Comparison of ENCODE assay signal across 26 cellular contexts in the genomic region with DNA sequence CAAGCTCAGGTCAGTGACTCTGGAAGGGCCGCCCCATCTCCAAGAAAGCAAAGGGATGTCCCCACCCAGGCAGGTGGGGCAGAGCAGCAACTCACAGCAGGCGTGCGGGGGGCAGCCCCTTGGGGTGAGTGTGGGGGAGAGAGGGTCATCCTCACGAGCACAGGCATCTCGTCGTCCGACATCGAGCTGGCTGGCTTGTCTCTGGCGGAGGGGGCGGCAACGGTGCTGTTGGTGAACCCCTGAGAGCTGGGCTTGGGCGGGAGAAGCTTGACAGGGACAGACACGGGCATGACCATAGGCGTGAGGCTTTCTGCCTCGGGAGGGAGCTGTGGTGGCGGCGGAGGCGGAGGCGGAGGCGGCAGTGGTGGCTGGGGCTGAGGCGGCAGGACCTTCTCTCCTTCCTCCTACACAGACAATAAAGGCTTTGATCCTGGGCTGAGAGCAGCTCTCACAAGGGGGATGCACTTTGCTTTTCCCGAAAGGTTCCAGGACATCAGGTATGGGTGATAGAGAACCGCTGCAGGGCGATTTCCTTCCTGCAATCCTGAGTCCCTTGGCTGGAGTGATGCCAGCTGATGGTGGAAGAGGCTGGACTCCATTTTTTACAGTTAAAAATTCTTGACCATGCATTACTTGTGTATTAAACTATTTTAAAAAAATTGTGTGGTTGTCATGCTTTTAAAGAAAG. TPM values are rescaled to one million over a fixed set of nuclear protein-coding genes. Genes with fewer than 3 reads are reported as not detected.
A peak's percentile ranks its signal among the peaks of the same experiment; 100 is the strongest.
DNase-seq lines count a peak whose midpoint lies in the region; ATAC-seq, FAIRE-seq and TF ChIP-seq lines count a peak whose summit lies in the region.
"Had no signal": no experiment of that assay in that cellular context is flagged by ENCODE, and none has a peak within 500 bp of the region (broad histone marks: within the 10 kb centered on the region; RNA-seq: fewer than 3 reads in every experiment).

No MANE protein-coding gene starts in this region.

- dilution Hi-C loops in mammary epithelial cell (cut with HindIII; ENCODE audit: low sequenced_read_pairs): no loop called here

- BruUV-seq in mammary epithelial cell (replicated peaks; lab: Mats Ljungman, UMichigan): no TSS peak

- no peak for FAIRE-seq in astrocyte (lab: Jason Lieb, UNC)
- FAIRE-seq: G401.6 had no signal

- no peak overlapping the region for H3K4me3 Mint-ChIP-seq in astrocyte (ENCODE audit: unreplicated experiment)
- H3K4me3 Mint-ChIP-seq in stimulated activated effector memory CD8-positive, alpha-beta T cell treated with anti-CD3 and anti-CD28 coated beads, Interleukin-12 subunit alpha, Interleukin-12 subunit beta, amount 100 ng/mL, for 72 hours: no peak overlapping the region
- no peak overlapping the region for H3K4me3 Mint-ChIP-seq in activated T-helper 1 cell treated with anti-CD3 and anti-CD28 coated beads, Interleukin-12 subunit alpha, Interleukin-12 subunit beta, Interleukin-2, Interleukin-4 antibody, amounts not matched to agents 30 ng/mL and 10 ng/mL and 1 ng/mL, durations not matched to agents 14 hours and 24 hours and 36 hours
- H3K4me3 Mint-ChIP-seq: activated CD4-positive, alpha-beta memory T cell treated with anti-CD3 and anti-CD28 coated beads, Interleukin-2, amount 10 ng/mL, durations not matched to agents 7 days and 5 days; brain; memory B cell had no signal

- intact Hi-C loops in breast epithelium (cut with DNase I; ENCODE audit: low total_unique reads): no loop called here
- intact Hi-C loops in mammary epithelial cell (cut with micrococcal nuclease): loop anchor here (5.0 kb wide), 2 partner anchors 74 to 189 kb away; a partner anchor contains a TSS
- intact Hi-C loops in activated T-helper 1 cell treated with anti-CD3 and anti-CD28 coated beads, Interleukin-12 subunit alpha, Interleukin-12 subunit beta, Interleukin-2, Interleukin-4 antibody, amounts not matched to agents 30 ng/mL and 10 ng/mL and 1 ng/mL, durations not matched to agents 14 hours and 24 hours and 36 hours (cut with micrococcal nuclease): loop anchor here (5.0 kb wide), 2 partner anchors 189 to 269 kb away; a partner anchor contains a TSS

- CTCF ChIA-PET in mammary epithelial cell (lab: Charles Lee; ENCODE audit: low non-redundant PET): interaction anchor here (0.9 kb wide), 1 partner anchor 284 kb away, joined by 3 read pairs; no protein-coding TSS in a partner anchor

- H3K79me2 ChIP-seq in mammary epithelial cell (ENCODE audit: insufficient read depth, low read length) (no peaks in the 10 kb centered on the region), astrocyte (ENCODE audit: insufficient read depth, low read length) (no peaks in the 10 kb centered on the region)

- no peaks in the 10 kb centered on the region for H3K4me1 ChIP-seq in breast epithelium
- no peaks in the 10 kb centered on the region for H3K4me1 ChIP-seq in mammary epithelial cell (ENCODE audit: insufficient read depth, low read length)
- H3K4me1 ChIP-seq in astrocyte (ENCODE audit: insufficient read depth, low read length): no peaks in the 10 kb centered on the region

- H3K4me1 Mint-ChIP-seq in astrocyte (ENCODE audit: low read depth, unreplicated experiment): peaks cover 2% of the 10 kb centered on the region
- peaks cover 30% of the 10 kb centered on the region for H3K4me1 Mint-ChIP-seq in stimulated activated effector memory CD8-positive, alpha-beta T cell treated with anti-CD3 and anti-CD28 coated beads, Interleukin-12 subunit alpha, Interleukin-12 subunit beta, amount 100 ng/mL, for 72 hours
- H3K4me1 Mint-ChIP-seq in activated T-helper 1 cell treated with anti-CD3 and anti-CD28 coated beads, Interleukin-12 subunit alpha, Interleukin-12 subunit beta, Interleukin-2, Interleukin-4 antibody, amounts not matched to agents 30 ng/mL and 10 ng/mL and 1 ng/mL, durations not matched to agents 14 hours and 24 hours and 36 hours (ENCODE audit: low read depth): peaks cover 26% of the 10 kb centered on the region

- no peaks in the 10 kb centered on the region for H3K9me3 ChIP-seq in breast epithelium
- no peaks in the 10 kb centered on the region for H3K9me3 ChIP-seq in mammary epithelial cell (replicated peaks; ENCODE audit: insufficient read depth, low read length)
- no peaks in the 10 kb centered on the region for H3K9me3 ChIP-seq in astrocyte (ENCODE audit: insufficient read depth, low read depth, low read length)
- H3K9me3 ChIP-seq: BE2C, MG63, spleen had no signal

- in situ Hi-C loops in mammary epithelial cell (cut with MboI; ENCODE audit: low sequenced_read_pairs in 2 of 2): no loop called here

- no peak for TF ChIP-seq CTCF in breast epithelium (IDR thresholded peaks at IDR 0.05)
- no peak for TF ChIP-seq CTCF in mammary epithelial cell (conservative IDR thresholded peaks at IDR 0.05 in 1 of 2, IDR thresholded peaks at IDR 0.05 in 1 of 2; ENCODE audit: extremely low read depth in 1 of 2, insufficient read depth in 1 of 2, low read depth in 1 of 2, low read length in 2 of 2)
- TF ChIP-seq CTCF in astrocyte (IDR thresholded peaks at IDR 0.05; ENCODE audit: insufficient read depth, low read depth, low read length): no peak

- no peak overlapping the region for H3K9ac ChIP-seq in mammary epithelial cell (ENCODE audit: insufficient read depth, low read length)
- H3K9ac ChIP-seq in astrocyte (ENCODE audit: low read length): no peak overlapping the region

- peaks cover 14% of the 10 kb centered on the region for H3K36me3 Mint-ChIP-seq in astrocyte (ENCODE audit: low read depth, unreplicated experiment)
- H3K36me3 Mint-ChIP-seq in stimulated activated effector memory CD8-positive, alpha-beta T cell treated with anti-CD3 and anti-CD28 coated beads, Interleukin-12 subunit alpha, Interleukin-12 subunit beta, amount 100 ng/mL, for 72 hours: peaks cover 54% of the 10 kb centered on the region
- peaks cover 33% of the 10 kb centered on the region for H3K36me3 Mint-ChIP-seq in activated T-helper 1 cell treated with anti-CD3 and anti-CD28 coated beads, Interleukin-12 subunit alpha, Interleukin-12 subunit beta, Interleukin-2, Interleukin-4 antibody, amounts not matched to agents 30 ng/mL and 10 ng/mL and 1 ng/mL, durations not matched to agents 14 hours and 24 hours and 36 hours (ENCODE audit: low read depth)

- H3K4me2 ChIP-seq in mammary epithelial cell (ENCODE audit: insufficient read depth, low read depth, low read length) (no peak overlapping the region), astrocyte (ENCODE audit: low read length) (no peak overlapping the region)

- H3K27me3 Mint-ChIP-seq in astrocyte (ENCODE audit: low read depth, unreplicated experiment): peaks cover 2% of the 10 kb centered on the region
- no peaks in the 10 kb centered on the region for H3K27me3 Mint-ChIP-seq in activated T-helper 1 cell treated with anti-CD3 and anti-CD28 coated beads, Interleukin-12 subunit alpha, Interleukin-12 subunit beta, Interleukin-2, Interleukin-4 antibody, amounts not matched to agents 30 ng/mL and 10 ng/mL and 1 ng/mL, durations not matched to agents 14 hours and 24 hours and 36 hours (ENCODE audit: insufficient read depth)
- H3K27me3 Mint-ChIP-seq: activated CD4-positive, alpha-beta memory T cell treated with anti-CD3 and anti-CD28 coated beads, Interleukin-2, amount 10 ng/mL, durations not matched to agents 7 days and 5 days; brain; memory B cell had no signal

- no peak for ATAC-seq in stimulated activated effector memory CD8-positive, alpha-beta T cell treated with anti-CD3 and anti-CD28 coated beads, Interleukin-12 subunit alpha, Interleukin-12 subunit beta, amount 100 ng/mL, for 72 hours
- no peak for ATAC-seq in GM21381 (IDR thresholded peaks at IDR 0.05; ENCODE audit: unreplicated experiment)
- ATAC-seq: Panc1 had no signal

- H3K27me3 ChIP-seq in breast epithelium (no peaks in the 10 kb centered on the region), mammary epithelial cell (ENCODE audit: insufficient read depth, low read length) (no peaks in the 10 kb centered on the region), astrocyte (ENCODE audit: insufficient read depth, low read length) (no peaks in the 10 kb centered on the region)
- H3K27me3 ChIP-seq: BE2C, MG63, spleen had no signal

- H2AFZ ChIP-seq in mammary epithelial cell (ENCODE audit: low read depth, low read length) (no peak overlapping the region), astrocyte (ENCODE audit: low read depth, low read length) (no peak overlapping the region)

- no peaks in the 10 kb centered on the region for H3K9me3 Mint-ChIP-seq in astrocyte (ENCODE audit: unreplicated experiment)
- no peaks in the 10 kb centered on the region for H3K9me3 Mint-ChIP-seq in stimulated activated effector memory CD8-positive, alpha-beta T cell treated with anti-CD3 and anti-CD28 coated beads, Interleukin-12 subunit alpha, Interleukin-12 subunit beta, amount 100 ng/mL, for 72 hours
- H3K9me3 Mint-ChIP-seq in activated T-helper 1 cell treated with anti-CD3 and anti-CD28 coated beads, Interleukin-12 subunit alpha, Interleukin-12 subunit beta, Interleukin-2, Interleukin-4 antibody, amounts not matched to agents 30 ng/mL and 10 ng/mL and 1 ng/mL, durations not matched to agents 14 hours and 24 hours and 36 hours: no peaks in the 10 kb centered on the region
- H3K9me3 Mint-ChIP-seq: activated CD4-positive, alpha-beta memory T cell treated with anti-CD3 and anti-CD28 coated beads, Interleukin-2, amount 10 ng/mL, durations not matched to agents 7 days and 5 days; brain; memory B cell had no signal

- DNase-seq in breast epithelium (ENCODE audit: low spot score in 2 of 2): no peak
- DNase-seq in mammary epithelial cell: no peak
- DNase-seq in astrocyte (ENCODE audit: low read depth): peak; percentile 34
- DNase-seq in left kidney (ENCODE audit: low read depth, low spot score): peak; percentile 75
- no peak for DNase-seq in stimulated activated effector memory CD8-positive, alpha-beta T cell treated with anti-CD3 and anti-CD28 coated beads, Interleukin-12 subunit alpha, Interleukin-12 subunit beta, amount 100 ng/mL, for 72 hours (ENCODE audit: low spot score in 2 of 2)
- no peak for DNase-seq in NCI-H1694 treated with DMSO at 0.1 percent for 48 hours (lab: John Stamatoyannopoulos, UW)
- DNase-seq in activated T-helper 1 cell treated with anti-CD3 and anti-CD28 coated beads, Interleukin-12 subunit alpha, Interleukin-12 subunit beta, Interleukin-2, Interleukin-4 antibody, amounts not matched to agents 30 ng/mL and 10 ng/mL and 1 ng/mL, durations not matched to agents 14 hours and 24 hours and 36 hours (ENCODE audit: low spot score): no peak
- DNase-seq: ACHN; activated CD4-positive, alpha-beta memory T cell treated with anti-CD3 and anti-CD28 coated beads, Interleukin-2, amount 10 ng/mL, durations not matched to agents 7 days and 5 days; activated CD4-positive, CD25-positive, alpha-beta regulatory T cell; BE2C; DMS53; HCEC 1CT; KBM-7; MG63; NCI-H1105 treated with DMSO at 0.1 percent for 48 hours; NCI-H2029; NCI-H526; SHP77 treated with DMSO at 0.1 percent for 48 hours; spleen; SW 1271 had no signal

- H4K20me1 ChIP-seq in mammary epithelial cell (ENCODE audit: insufficient read depth, low read length) (no peaks in the 10 kb centered on the region), astrocyte (ENCODE audit: insufficient read depth, low read length) (no peaks in the 10 kb centered on the region)

- peak overlapping the region; percentile 12 to 52 for H3K27ac ChIP-seq in breast epithelium
- no peak overlapping the region for H3K27ac ChIP-seq in mammary epithelial cell (ENCODE audit: insufficient read depth, low read depth, low read length)
- no peak overlapping the region for H3K27ac ChIP-seq in astrocyte (ENCODE audit: low read depth, low read length)

- WGBS in mammary epithelial cell (ENCODE audit: low coverage, missing lambda C conversion rate): 75% methylated on average over 16 of the region's 24 CpGs

- no peak overlapping the region for H3K27ac Mint-ChIP-seq in astrocyte (ENCODE audit: unreplicated experiment)
- H3K27ac Mint-ChIP-seq in stimulated activated effector memory CD8-positive, alpha-beta T cell treated with anti-CD3 and anti-CD28 coated beads, Interleukin-12 subunit alpha, Interleukin-12 subunit beta, amount 100 ng/mL, for 72 hours: peak overlapping the region; percentile 86
- no peak overlapping the region for H3K27ac Mint-ChIP-seq in activated T-helper 1 cell treated with anti-CD3 and anti-CD28 coated beads, Interleukin-12 subunit alpha, Interleukin-12 subunit beta, Interleukin-2, Interleukin-4 antibody, amounts not matched to agents 30 ng/mL and 10 ng/mL and 1 ng/mL, durations not matched to agents 14 hours and 24 hours and 36 hours
- H3K27ac Mint-ChIP-seq: activated CD4-positive, alpha-beta memory T cell treated with anti-CD3 and anti-CD28 coated beads, Interleukin-2, amount 10 ng/mL, durations not matched to agents 7 days and 5 days; brain; memory B cell had no signal

- H3K4me3 ChIP-seq in breast epithelium: no peak overlapping the region
- H3K4me3 ChIP-seq in mammary epithelial cell (replicated peaks in 1 of 3; ENCODE audit: insufficient read depth in 1 of 3, low read depth in 2 of 3, low read length in 3 of 3): no peak overlapping the region
- no peak overlapping the region for H3K4me3 ChIP-seq in astrocyte (ENCODE audit: insufficient read depth, low read depth, low read length)
- H3K4me3 ChIP-seq: MG63, spleen had no signal

- no peak for TF ChIP-seq POLR2A in breast epithelium (IDR thresholded peaks at IDR 0.05)

- no peaks in the 10 kb centered on the region for H3K36me3 ChIP-seq in breast epithelium
- H3K36me3 ChIP-seq in mammary epithelial cell (ENCODE audit: insufficient read depth, low read length): no peaks in the 10 kb centered on the region
- H3K36me3 ChIP-seq in astrocyte (ENCODE audit: insufficient read depth, low read length): no peaks in the 10 kb centered on the region
- H3K36me3 ChIP-seq: MG63 had no signal

RNA-seq across cellular contexts. Expression of a gene that starts 45.6 kb away (rescaled TPM):
- total RNA-seq in breast epithelium (10 to 100 TPM; 25.6 to 37.0 (median 33.4) TPM), mammary epithelial cell (10 to 100 TPM; 41.2 to 50.9 TPM), astrocyte (32.1 and 32.5 TPM in 2 replicates)
- 51.2 TPM for polyA plus RNA-seq in mammary epithelial cell
- polyA minus RNA-seq in mammary epithelial cell: 13.8 TPM
- total RNA-seq in activated T-helper 1 cell treated with anti-CD3 and anti-CD28 coated beads, Interleukin-12 subunit alpha, Interleukin-12 subunit beta, Interleukin-2, Interleukin-4 antibody, amounts not matched to agents 30 ng/mL and 10 ng/mL and 1 ng/mL, durations not matched to agents 14 hours and 24 hours and 36 hours: 48.8 and 49.7 TPM in 2 replicates

Comparison
In these comparisons a context has a peak if more than half of its experiments do, and no peak if none do; other contexts are left out.
1. H3K27ac ChIP-seq: peak in breast epithelium (2 of 2); none in mammary epithelial cell (single experiment) and astrocyte (single experiment).
2. DNase-seq: peak in astrocyte (single experiment) and left kidney (single experiment); none in breast epithelium (0 of 2), mammary epithelial cell (single experiment), stimulated activated effector memory CD8-positive, alpha-beta T cell treated with anti-CD3 and anti-CD28 coated beads, Interleukin-12 subunit alpha, Interleukin-12 subunit beta, amount 100 ng/mL, for 72 hours (0 of 2), NCI-H1694 treated with DMSO at 0.1 percent for 48 hours (single experiment) and activated T-helper 1 cell treated with anti-CD3 and anti-CD28 coated beads, Interleukin-12 subunit alpha, Interleukin-12 subunit beta, Interleukin-2, Interleukin-4 antibody, amounts not matched to agents 30 ng/mL and 10 ng/mL and 1 ng/mL, durations not matched to agents 14 hours and 24 hours and 36 hours (single experiment).